Comparison of ENCODE assay signal across 8 cellular contexts in genomic region chr3:141797167-141797773, GRCh38. TPM values are rescaled to one million over a fixed set of nuclear protein-coding genes. Genes with fewer than 3 reads are reported as not detected.
DNase-seq lines count a peak whose midpoint lies in the region; ATAC-seq and TF ChIP-seq lines count a peak whose summit lies in the region.

No MANE protein-coding gene starts in this region.

- H3K4me3 ChIP-seq in AG10803 (ENCODE audit: low read length) = peak overlapping the region; percentile 55

- no peak for TF ChIP-seq CTCF in AG10803 (conservative IDR thresholded peaks at IDR 0.05; ENCODE audit: low read length)

- DNase-seq in AG10803 (ENCODE audit: low read depth) (peak; percentile 49), T-helper 9 cell (peak; percentile 19), cerebellum (ENCODE audit: low spot score) (peak; percentile 23), kidney tubule cell (ENCODE audit: low spot score) (peak; percentile 18), NCI-H82 treated with DMSO at 0.1 percent for 48 hours (lab: John Stamatoyannopoulos, UW; ENCODE audit: unreplicated experiment) (no peak)
- peak; percentile 16 to 17 for DNase-seq in stimulated activated CD4-positive, alpha-beta T cell treated with anti-CD3 and anti-CD28 coated beads, Interleukin-12 subunit alpha, Interleukin-12 subunit beta, amount 100 ng/mL, for 24 hours (ENCODE audit: low read depth in 2 of 2)

- ATAC-seq in GM21528 (IDR thresholded peaks at IDR 0.05; ENCODE audit: low FRiP score, unreplicated experiment) (peak; percentile 34), HG03520 (IDR thresholded peaks at IDR 0.05; ENCODE audit: unreplicated experiment) (no peak)

RNA-seq across cellular contexts. Expression of gene GRK7, which starts 34.1 kb away (rescaled TPM):
- 0.09 TPM for total RNA-seq in cerebellum

RNA-seq across cellular contexts. Expression of gene RNF7, which starts 59.2 kb away (rescaled TPM):
- total RNA-seq in cerebellum = 20.5 TPM
